In the genomic region with DNA sequence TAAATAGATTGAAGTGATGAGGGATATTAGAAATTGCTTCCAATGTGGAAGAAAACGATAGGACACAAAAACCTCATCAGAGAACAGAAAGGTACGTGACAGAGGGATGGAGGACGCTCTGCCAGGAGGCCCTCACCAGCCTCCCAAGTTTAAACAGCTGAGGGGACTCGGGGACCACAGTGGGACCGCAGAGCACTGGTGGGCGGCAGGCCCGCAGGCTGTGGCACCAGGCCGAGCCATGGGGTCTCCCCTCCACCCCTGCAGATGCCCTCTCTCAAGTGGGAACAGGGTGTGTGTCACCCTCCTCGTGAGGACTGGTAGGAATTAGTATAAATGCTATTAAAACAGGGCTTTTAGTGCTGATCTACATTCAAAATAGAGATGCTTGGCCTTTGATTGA, we compare ENCODE assay signal across 4 cellular contexts. TPM values are rescaled to one million over a fixed set of nuclear protein-coding genes. Genes with fewer than 3 reads are reported as not detected.
"Had no signal": no experiment of that assay in that cellular context is flagged by ENCODE, and none has a peak within 500 bp of the region (broad histone marks: within the 10 kb centered on the region; RNA-seq: fewer than 3 reads in every experiment).

No MANE protein-coding gene starts in this region.

- ATAC-seq: GM12878 had no signal

- DNase-seq: GDM1, GF-D8 had no signal

- H3K4me3 ChIP-seq: GM12878 had no signal

RNA-seq across cellular contexts. Expression of gene OR6B2, which starts 15.9 kb away (rescaled TPM):
- total RNA-seq: G401, GM12878 had no signal

RNA-seq across cellular contexts. Expression of gene OR6B3, which starts 39.0 kb away (rescaled TPM):
- total RNA-seq: G401, GM12878 had no signal
